Comparison of ENCODE assay signal across 20 cellular contexts in the genomic region with DNA sequence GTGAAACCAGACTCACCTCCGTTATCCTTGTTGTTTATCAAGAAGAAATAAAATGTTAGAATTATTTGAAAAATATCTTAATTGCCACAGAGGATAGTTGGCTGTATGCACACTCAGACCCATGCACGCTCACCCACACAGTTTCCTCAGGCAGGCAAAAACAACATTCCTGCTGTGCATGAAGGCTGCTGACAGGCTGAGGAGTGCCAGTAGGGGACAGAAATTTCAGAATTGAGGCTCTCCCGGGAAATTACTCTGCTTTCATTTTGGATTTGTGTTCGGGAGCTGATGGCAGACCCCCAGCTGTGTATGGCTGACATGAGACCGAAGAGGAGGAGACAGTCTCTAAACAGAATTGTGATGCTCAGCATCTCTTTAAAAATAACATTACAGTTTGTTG.
DNase-seq lines count a peak whose midpoint lies in the region; ATAC-seq, FAIRE-seq and TF ChIP-seq lines count a peak whose summit lies in the region.
"Had no signal": no experiment of that assay in that cellular context is flagged by ENCODE, and none has a peak within 500 bp of the region (broad histone marks: within the 10 kb centered on the region; RNA-seq: fewer than 3 reads in every experiment).

No MANE protein-coding gene starts in this region.

- FAIRE-seq in kidney (lab: Jason Lieb, UNC), result no peak
- FAIRE-seq: H1 had no signal

- H3K4me1 Mint-ChIP-seq in chondrocyte (ENCODE audit: low read depth), result peaks cover 28% of the 10 kb centered on the region
- H3K4me1 Mint-ChIP-seq: CD14-positive monocyte had no signal

- H3K36me3 ChIP-seq in osteoblast (ENCODE audit: insufficient read depth, low read length) (peaks cover 77% of the 10 kb centered on the region), kidney (ENCODE audit: control insufficient read depth in 1 of 2, insufficient read depth in 2 of 2, low read length in 2 of 2) (peaks cover 15 to 43% of the 10 kb centered on the region in 2 donors)

- H3K4me3 ChIP-seq in right cardiac atrium (ENCODE audit: low read length) (no peak overlapping the region), osteoblast (ENCODE audit: insufficient read depth, low read length) (no peak overlapping the region), kidney (ENCODE audit: low read length in 2 of 2) (no peak overlapping the region)
- H3K4me3 ChIP-seq: PC-9, SJCRH30 had no signal

- H3K4me2 ChIP-seq in osteoblast (ENCODE audit: insufficient read depth, low read length), result peak overlapping the region; percentile 65
- H3K4me2 ChIP-seq: PC-9 had no signal

- H3K4me1 ChIP-seq in right cardiac atrium (ENCODE audit: control insufficient read depth, insufficient read depth, low read length), result peaks cover 9% of the 10 kb centered on the region
- peaks cover 12% of the 10 kb centered on the region for H3K4me1 ChIP-seq in osteoblast (ENCODE audit: insufficient read depth, low read length)
- no peaks in the 10 kb centered on the region for H3K4me1 ChIP-seq in kidney (ENCODE audit: control insufficient read depth in 1 of 2, insufficient read depth in 1 of 2, low read depth in 1 of 2, low read length in 2 of 2)

- H3K9me3 ChIP-seq in right cardiac atrium (ENCODE audit: control insufficient read depth, low read length), result no peaks in the 10 kb centered on the region
- H3K9me3 ChIP-seq in osteoblast (ENCODE audit: low read depth, low read length), result no peaks in the 10 kb centered on the region
- no peaks in the 10 kb centered on the region for H3K9me3 ChIP-seq in kidney (ENCODE audit: control insufficient read depth in 1 of 2, low read length in 2 of 2)
- H3K9me3 ChIP-seq: SJCRH30 had no signal

- no peaks in the 10 kb centered on the region for H3K27me3 Mint-ChIP-seq in chondrocyte (ENCODE audit: low read depth)

- intact Hi-C loops in right cardiac atrium (cut with DNase I) (loop anchor here in 1 of 4 donors (10.0 kb wide), 1 partner anchor 61 kb away; no protein-coding TSS in a partner anchor), left ventricle myocardium superior (cut with micrococcal nuclease) (no loop called here), kidney (cut with DNase I) (no loop called here)

- ATAC-seq in right cardiac atrium (peak in 1 of 2 donors; percentile 51), left ventricle myocardium superior (no peak), GM18517 (IDR thresholded peaks at IDR 0.05; ENCODE audit: unreplicated experiment) (no peak)

- peaks cover 45% of the 10 kb centered on the region for H3K36me3 Mint-ChIP-seq in chondrocyte (ENCODE audit: low read depth)

- TF ChIP-seq CTCF in chondrocyte (IDR thresholded peaks at IDR 0.05) (peak; percentile 50), osteoblast (IDR thresholded peaks at IDR 0.05; ENCODE audit: extremely low read depth, low read depth, low read length) (no peak), kidney (IDR thresholded peaks at IDR 0.05; ENCODE audit: borderline replicate concordance, extremely low read depth, insufficient read depth) (no peak)

- no peaks in the 10 kb centered on the region for H3K9me3 Mint-ChIP-seq in chondrocyte (ENCODE audit: low read depth)
- H3K9me3 Mint-ChIP-seq: CD14-positive monocyte had no signal

- no peaks in the 10 kb centered on the region for H3K27me3 ChIP-seq in right cardiac atrium (ENCODE audit: control insufficient read depth, insufficient read depth)
- H3K27me3 ChIP-seq in osteoblast (ENCODE audit: insufficient read depth, low read length), result no peaks in the 10 kb centered on the region
- H3K27me3 ChIP-seq: SJCRH30 had no signal

- H3K27ac Mint-ChIP-seq in chondrocyte (ENCODE audit: unreplicated experiment), result peak overlapping the region; percentile 75

- H3K79me2 ChIP-seq in osteoblast (ENCODE audit: insufficient read depth, low read length), result no peaks in the 10 kb centered on the region

- H3K27ac ChIP-seq in right cardiac atrium (ENCODE audit: low read length) (peak overlapping the region; percentile 9), osteoblast (ENCODE audit: low read depth, low read length) (peak overlapping the region; percentile 38), kidney (ENCODE audit: low read depth in 2 of 2, low read length in 2 of 2) (no peak overlapping the region)
- H3K27ac ChIP-seq: PC-9, RWPE1, SJCRH30 had no signal

- 51% methylated on average over 5 of the region's 5 CpGs for WGBS in right cardiac atrium

- no peak overlapping the region for H2AFZ ChIP-seq in osteoblast (ENCODE audit: low read length)
- H2AFZ ChIP-seq: PC-9 had no signal

- H3K4me3 Mint-ChIP-seq in chondrocyte (ENCODE audit: unreplicated experiment), result peak overlapping the region; percentile 36
- H3K4me3 Mint-ChIP-seq: CD14-positive monocyte had no signal

- DNase-seq in right cardiac atrium, result no peak
- DNase-seq in left ventricle myocardium superior, result no peak
- no peak for DNase-seq in chondrocyte (ENCODE audit: low spot score)
- no peak for DNase-seq in osteoblast (ENCODE audit: insufficient read length, low spot score, missing footprints)
- no peak for DNase-seq in kidney
- no peak for DNase-seq in AG08396 (ENCODE audit: low spot score)
- DNase-seq: AML-193, Kasumi-1, MM.1S, NCI-H1092, NCI-H1436 treated with DMSO at 0.1 percent for 48 hours, NCI-H2029, NCI-H345, NCI-H524 treated with DMSO at 0.1 percent for 48 hours, PC-9, SJCRH30 had no signal

- H4K20me1 ChIP-seq in osteoblast (ENCODE audit: insufficient read depth, low read length), result no peaks in the 10 kb centered on the region

- H3K9ac ChIP-seq in kidney (ENCODE audit: low read length in 2 of 2), result no peak overlapping the region

Comparison
In these comparisons a context has a peak if more than half of its experiments do, and no peak if none do; other contexts are left out.
1. H3K27ac ChIP-seq: peak in right cardiac atrium (single experiment) and osteoblast (single experiment); none in kidney (0 of 2).